ENCODE assay signal across 16 cellular contexts in the genomic region with DNA sequence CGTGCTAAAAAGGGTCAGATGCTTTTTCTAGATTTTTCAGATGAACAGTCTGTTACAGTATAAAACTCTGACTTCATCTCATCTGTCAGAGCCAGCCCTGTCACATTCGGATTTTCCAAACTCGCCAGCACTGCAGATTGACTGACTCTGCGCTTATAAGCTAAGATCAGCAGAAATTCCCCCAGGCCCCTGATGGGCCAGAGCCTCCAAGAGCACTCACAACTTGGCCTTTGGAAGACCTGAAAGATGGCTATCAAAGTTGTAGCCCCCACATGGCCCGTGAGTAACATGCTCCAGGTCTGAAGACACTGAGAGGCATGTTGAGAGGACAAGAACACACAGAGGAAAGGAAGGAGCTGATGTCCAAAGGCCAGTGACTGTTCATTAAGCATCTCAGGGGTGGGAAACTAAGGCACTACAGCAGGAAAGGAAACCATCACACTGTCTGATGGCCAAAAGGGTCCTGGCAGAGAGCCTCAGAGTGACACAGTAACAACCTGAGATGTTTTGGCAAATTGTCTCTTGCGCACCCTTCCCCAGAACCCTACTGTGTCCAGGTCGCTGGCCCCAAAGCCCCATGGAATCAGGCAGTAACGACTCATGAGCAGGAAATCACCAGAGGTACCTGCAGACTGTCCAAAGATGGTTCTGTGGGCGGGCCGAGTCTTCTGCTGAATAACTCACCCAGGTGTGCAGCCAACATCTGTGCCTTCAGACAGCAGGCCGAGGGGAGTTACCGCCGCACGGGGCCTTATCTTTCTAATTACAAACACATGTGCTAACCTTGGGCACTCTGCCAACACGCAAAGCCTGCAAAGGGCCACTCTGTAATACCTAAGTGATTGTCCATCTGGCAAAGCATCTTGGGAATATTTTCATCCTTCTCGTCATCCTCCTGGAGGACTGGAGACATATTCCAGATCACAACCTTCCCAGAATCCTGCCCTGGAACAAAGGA. TPM values are rescaled to one million over a fixed set of nuclear protein-coding genes. Genes with fewer than 3 reads are reported as not detected.
DNase-seq lines count a peak whose midpoint lies in the region; ATAC-seq, FAIRE-seq and TF ChIP-seq lines count a peak whose summit lies in the region.
"Had no signal": no experiment of that assay in that cellular context is flagged by ENCODE, and none has a peak within 500 bp of the region (broad histone marks: within the 10 kb centered on the region; RNA-seq: fewer than 3 reads in every experiment).

No MANE protein-coding gene starts in this region.

- H3K27me3 ChIP-seq in heart left ventricle (no peaks in the 10 kb centered on the region), adipocyte (replicated peaks; ENCODE audit: control insufficient read depth, insufficient read depth, low read length) (no peaks in the 10 kb centered on the region)
- H3K27me3 ChIP-seq: gastroesophageal sphincter, SJSA1 had no signal

- peak; percentile 9 for FAIRE-seq in urothelium cell line (lab: Jason Lieb, UNC)
- FAIRE-seq: G401.6, GM12891 had no signal

- no peak for TF ChIP-seq POLR2A in heart left ventricle (IDR thresholded peaks at IDR 0.05)

- no peak overlapping the region for H3K9ac ChIP-seq in adipocyte (ENCODE audit: low read length)

- H3K4me3 ChIP-seq in heart left ventricle (no peak overlapping the region), adipocyte (ENCODE audit: low read length) (no peak overlapping the region)
- H3K4me3 ChIP-seq: gastroesophageal sphincter, SJSA1 had no signal

- H3K4me1 ChIP-seq in heart left ventricle: peaks cover 0 to 38% (median 18%) of the 10 kb centered on the region in 12 donors
- H3K4me1 ChIP-seq in adipocyte (ENCODE audit: control insufficient read depth, insufficient read depth, low read length): peaks cover 19% of the 10 kb centered on the region
- H3K4me1 ChIP-seq: gastroesophageal sphincter had no signal

- 36 to 47% (median 43%) methylated on average over 14 to 16 of the region's 16 CpGs for WGBS in heart left ventricle, 4 donors

- TF ChIP-seq CTCF in heart left ventricle (IDR thresholded peaks at IDR 0.05): no peak

- peaks cover 0 to 76% (median 55%) of the 10 kb centered on the region in 9 donors for H3K36me3 ChIP-seq in heart left ventricle
- peaks cover 57% of the 10 kb centered on the region for H3K36me3 ChIP-seq in adipocyte (ENCODE audit: control insufficient read depth, insufficient read depth, low read length, severe bottlenecking)

- H3K9me3 ChIP-seq in heart left ventricle (no peaks in the 10 kb centered on the region), adipocyte (ENCODE audit: control insufficient read depth, low read length) (no peaks in the 10 kb centered on the region)
- H3K9me3 ChIP-seq: gastroesophageal sphincter, SJSA1 had no signal

- peak overlapping the region in 7 of 12 donors; percentile 8 to 67 (median 38) for H3K27ac ChIP-seq in heart left ventricle
- H3K27ac ChIP-seq: gastroesophageal sphincter, SJSA1 had no signal

- ATAC-seq in heart left ventricle (peak in 2 of 4 donors; percentile 44 to 45), left ventricle myocardium superior (peak; percentile 38), GM19328 (IDR thresholded peaks at IDR 0.05; ENCODE audit: unreplicated experiment) (no peak)
- ATAC-seq: gastroesophageal sphincter had no signal

- intact Hi-C loops in heart left ventricle (cut with DNase I) (no loop called here), cardiac septum (cut with DNase I) (loop anchor here (10.0 kb wide), 1 partner anchor 63 kb away; no protein-coding TSS in a partner anchor), left ventricle myocardium superior (cut with micrococcal nuclease) (no loop called here)

- DNase-seq in heart left ventricle (peak in 4 of 5 donors; percentile 35 to 64 (median 54)), cardiac septum (ENCODE audit: low spot score) (no peak), adipocyte (ENCODE audit: low read depth) (peak; percentile 13), left ventricle myocardium superior (peak; percentile 41), urothelium cell line (ENCODE audit: low spot score) (no peak), activated T-cell treated with anti-CD3 and anti-CD28 coated beads for 4 hours (no peak), HK-2 (ENCODE audit: unreplicated experiment) (no peak)
- DNase-seq: activated CD4-positive, alpha-beta T cell treated with anti-CD3 and anti-CD28 coated beads for 48 hours; activated naive CD8-positive, alpha-beta T cell treated with anti-CD3 and anti-CD28 coated beads for 36 hours; CD8-positive, alpha-beta memory T cell; stimulated activated naive CD4-positive, alpha-beta T cell had no signal

RNA-seq across cellular contexts. Expression of a gene that starts 23.6 kb away (rescaled TPM):
- 10 to 100 TPM; 13.0 to 25.4 (median 17.3) TPM for total RNA-seq in heart left ventricle
- 10 to 100 TPM in 1 of 2 donors, 1 to 10 TPM in 1; 3.7 to 17.8 TPM for polyA plus RNA-seq in heart left ventricle
- 15.0 TPM for total RNA-seq in cardiac septum
- 18.2 TPM for total RNA-seq in left ventricle myocardium superior

RNA-seq across cellular contexts. Expression of a gene that starts 24.4 kb away (rescaled TPM):
- total RNA-seq in heart left ventricle (10 to 100 TPM; 39.9 to 62.7 (median 54.2) TPM), cardiac septum (44.1 TPM), left ventricle myocardium superior (52.7 TPM)
- polyA plus RNA-seq in heart left ventricle: 100 to 1,000 TPM in 1 of 2 donors, 10 to 100 TPM in 1; 42.1 to 119 TPM

RNA-seq across cellular contexts. Expression of a gene that starts 39.6 kb away (rescaled TPM):
- total RNA-seq in heart left ventricle: 100 to 1,000 TPM in 2 of 9 donors, 10 to 100 TPM in 7; 39.1 to 115 (median 64.5) TPM
- 10 to 100 TPM; 43.2 to 48.7 TPM for polyA plus RNA-seq in heart left ventricle
- 48.7 TPM for total RNA-seq in cardiac septum
- total RNA-seq in left ventricle myocardium superior: 68.6 TPM

Comparison
In these comparisons a context has a peak if more than half of its experiments do, and no peak if none do; other contexts are left out.
1. DNase-seq: peak in heart left ventricle (4 of 5), adipocyte (single experiment) and left ventricle myocardium superior (single experiment); none in cardiac septum (single experiment), urothelium cell line (single experiment), activated T-cell treated with anti-CD3 and anti-CD28 coated beads for 4 hours (single experiment) and HK-2 (single experiment).